Comparison of ENCODE assay signal across 9 cellular contexts in genomic region chr2:113167115-113167932, GRCh38. TPM values are rescaled to one million over a fixed set of nuclear protein-coding genes. Genes with fewer than 3 reads are reported as not detected.
DNase-seq lines count a peak whose midpoint lies in the region; ATAC-seq and TF ChIP-seq lines count a peak whose summit lies in the region.
"Had no signal": no experiment of that assay in that cellular context is flagged by ENCODE, and none has a peak within 500 bp of the region (broad histone marks: within the 10 kb centered on the region; RNA-seq: fewer than 3 reads in every experiment).

No MANE protein-coding gene starts in this region.

- no peaks in the 10 kb centered on the region for H3K9me3 ChIP-seq in mucosa of descending colon
- no peaks in the 10 kb centered on the region for H3K9me3 ChIP-seq in aorta (ENCODE audit: control insufficient read depth, low read length)

- H3K27ac ChIP-seq in aorta (ENCODE audit: low read depth in 1 of 2, low read length in 2 of 2) = no peak overlapping the region

- no peaks in the 10 kb centered on the region for H3K27me3 ChIP-seq in aorta (ENCODE audit: control insufficient read depth in 1 of 2, insufficient read depth in 2 of 2, low read length in 1 of 2)

- ATAC-seq in mucosa of descending colon = peak; percentile 91
- peak; percentile 64 for ATAC-seq in aorta (ENCODE audit: low FRiP score)
- no peak for ATAC-seq in GM21515 (IDR thresholded peaks at IDR 0.05; ENCODE audit: unreplicated experiment)
- ATAC-seq in HG03045 (IDR thresholded peaks at IDR 0.05; ENCODE audit: unreplicated experiment) = no peak

- H3K36me3 ChIP-seq in mucosa of descending colon (ENCODE audit: low read depth) = no peaks in the 10 kb centered on the region
- H3K36me3 ChIP-seq in aorta (ENCODE audit: control insufficient read depth in 1 of 2, insufficient read depth in 2 of 2, low read length in 1 of 2) = no peaks in the 10 kb centered on the region

- no peak for TF ChIP-seq CTCF in mucosa of descending colon (IDR thresholded peaks at IDR 0.05)

- 62 to 76% methylated on average over 12 of the region's 12 CpGs for whole genome bisulfite sequencing in aorta, 2 donors

- DNase-seq in activated T-cell treated with anti-CD3 and anti-CD28 coated beads, Interleukin-2, amount 50 U/mL, for 1 hour = peak; percentile 52
- no peak for DNase-seq in activated T-cell treated with anti-CD3 and anti-CD28 coated beads for 4 hours
- DNase-seq in activated effector memory CD4-positive, alpha-beta T cell treated with anti-CD3 and anti-CD28 coated beads, Interleukin-2, amount 50 U/mL, for 16 hours = peak; percentile 79
- DNase-seq in mucosa of descending colon = peak; percentile 84 to 88 (median 85)
- DNase-seq in aorta = peak in 1 of 2 donors; percentile 67
- DNase-seq in HuH-7 (ENCODE audit: low spot score) = no peak

- intact Hi-C loops in mucosa of descending colon (cut with DNase I, micrococcal nuclease) = no loop called here
- intact Hi-C loops in aorta (cut with DNase I) = no loop called here

- peaks cover 30% of the 10 kb centered on the region for H3K4me1 ChIP-seq in mucosa of descending colon (ENCODE audit: low read depth)
- no peaks in the 10 kb centered on the region for H3K4me1 ChIP-seq in aorta (ENCODE audit: control insufficient read depth in 1 of 2, insufficient read depth in 2 of 2, low read length in 2 of 2)

- H3K4me3 ChIP-seq in mucosa of descending colon (no peak overlapping the region), aorta (ENCODE audit: low read length in 2 of 2) (no peak overlapping the region)
- H3K4me3 ChIP-seq: smooth muscle cell had no signal

RNA-seq across cellular contexts. Expression of gene PSD4, which starts 6.4 kb away (rescaled TPM):
- total RNA-seq in mucosa of descending colon (10 to 100 TPM; 40.8 to 91.3 (median 64.4) TPM), aorta (10 to 100 TPM in 1 of 2 donors, 1 to 10 TPM in 1; 9.5 to 17.8 TPM)
- polyA plus RNA-seq in aorta = 1 to 10 TPM in 1 of 2 donors, under 1 TPM in 1; 0.79 to 3.5 TPM

RNA-seq across cellular contexts. Expression of gene IL1RN, which starts 39.9 kb away (rescaled TPM):
- total RNA-seq in mucosa of descending colon (10 to 100 TPM in 1 of 3 donors, under 1 TPM in 2; 0.17 to 11.9 (median 0.76) TPM), aorta (1 to 10 TPM; 6.0 to 7.1 TPM)
- polyA plus RNA-seq in aorta = 10 to 100 TPM in 1 of 2 donors, under 1 TPM in 1; 0.74 to 11.6 TPM

Comparison
In these comparisons a context has a peak if more than half of its experiments do, and no peak if none do; other contexts are left out.
1. DNase-seq: peak in activated T-cell treated with anti-CD3 and anti-CD28 coated beads, Interleukin-2, amount 50 U/mL, for 1 hour (single experiment), activated effector memory CD4-positive, alpha-beta T cell treated with anti-CD3 and anti-CD28 coated beads, Interleukin-2, amount 50 U/mL, for 16 hours (single experiment) and mucosa of descending colon (3 of 3); none in activated T-cell treated with anti-CD3 and anti-CD28 coated beads for 4 hours (single experiment) and HuH-7 (single experiment).
2. ATAC-seq: peak in mucosa of descending colon (single experiment) and aorta (single experiment); none in GM21515 (single experiment) and HG03045 (single experiment).